15 cellular contexts compared by ENCODE assay signal in genomic region chr14:74238974-74239847, GRCh38. TPM values are rescaled to one million over a fixed set of nuclear protein-coding genes. Genes with fewer than 3 reads are reported as not detected.
DNase-seq lines count a peak whose midpoint lies in the region; ATAC-seq, FAIRE-seq and TF ChIP-seq lines count a peak whose summit lies in the region.
"Had no signal": no experiment of that assay in that cellular context is flagged by ENCODE, and none has a peak within 500 bp of the region (broad histone marks: within the 10 kb centered on the region; RNA-seq: fewer than 3 reads in every experiment).

Gene VSX2, plus strand, starts transcription at chr14:74239449. Its CDS starts 113 bp downstream, at chr14:74239562.

- no TSS peak for BruUV-seq in MCF 10A (replicated peaks; lab: Mats Ljungman, UMichigan)

- FAIRE-seq in GM12892 (lab: Jason Lieb, UNC) = no peak
- FAIRE-seq: kidney had no signal

- ATAC-seq in naive thymus-derived CD4-positive, alpha-beta T cell = no peak
- no peak for ATAC-seq in GM18861 (IDR thresholded peaks at IDR 0.05; ENCODE audit: unreplicated experiment)
- ATAC-seq: HCT116 had no signal

- H3K27ac Mint-ChIP-seq in MCF 10A (ENCODE audit: low read depth, unreplicated experiment) = no peak within 1 kb of the TSS
- H3K27ac Mint-ChIP-seq in naive thymus-derived CD4-positive, alpha-beta T cell = no peak within 1 kb of the TSS
- peak within 1 kb of the TSS; percentile 46 for H3K27ac Mint-ChIP-seq in type B pancreatic cell
- H3K27ac Mint-ChIP-seq: activated CD4-positive, alpha-beta T cell treated with anti-CD3 and anti-CD28 coated beads, Interleukin-2, amount 10 ng/mL, durations not matched to agents 7 days and 5 days had no signal

- POLR2A ChIA-PET in MCF 10A (lab: Yijun Ruan, JAX) = no interaction called here
- POLR2A ChIA-PET in naive thymus-derived CD4-positive, alpha-beta T cell (lab: Charles Lee) = no interaction called here

- peaks cover 61% of the 10 kb centered on the region for H3K27me3 Mint-ChIP-seq in MCF 10A (ENCODE audit: insufficient read depth, unreplicated experiment)
- peaks cover 56 to 81% (median 74%) of the 10 kb centered on the region in 5 donors for H3K27me3 Mint-ChIP-seq in naive thymus-derived CD4-positive, alpha-beta T cell
- H3K27me3 Mint-ChIP-seq in type B pancreatic cell = peaks cover 89% of the 10 kb centered on the region

- H3K4me3 ChIP-seq in breast epithelium (peak within 1 kb of the TSS in 2 of 3 donors; percentile 24 to 64), colonic mucosa (peak within 1 kb of the TSS; percentile 4)
- H3K4me3 ChIP-seq in naive thymus-derived CD4-positive, alpha-beta T cell (ENCODE audit: low read length) = no peak within 1 kb of the TSS

- TF ChIP-seq CTCF in breast epithelium (IDR thresholded peaks at IDR 0.05) = no peak
- TF ChIP-seq CTCF in MCF 10A (IDR thresholded peaks at IDR 0.05; ENCODE audit: unreplicated experiment) = no peak
- no peak for TF ChIP-seq CTCF in colonic mucosa (IDR thresholded peaks at IDR 0.05)
- no peak for TF ChIP-seq CTCF in type B pancreatic cell (conservative IDR thresholded peaks at IDR 0.05)

- no peak for TF ChIP-seq POLR2A in breast epithelium (IDR thresholded peaks at IDR 0.05)
- TF ChIP-seq POLR2A in GM12892 (IDR thresholded peaks at IDR 0.05; ENCODE audit: low read depth, low read length) = no peak

- H3K27ac ChIP-seq in breast epithelium (no peak within 1 kb of the TSS), colonic mucosa (no peak within 1 kb of the TSS)
- H3K27ac ChIP-seq in naive thymus-derived CD4-positive, alpha-beta T cell (ENCODE audit: low read depth, low read length) = no peak within 1 kb of the TSS
- H3K27ac ChIP-seq: prostate gland had no signal

- H3K9me3 ChIP-seq in breast epithelium (no peaks in the 10 kb centered on the region), colonic mucosa (no peaks in the 10 kb centered on the region)
- no peaks in the 10 kb centered on the region for H3K9me3 ChIP-seq in naive thymus-derived CD4-positive, alpha-beta T cell (ENCODE audit: control insufficient read depth in 2 of 3, low read length in 3 of 3)
- H3K9me3 ChIP-seq: prostate gland had no signal

- H3K4me3 Mint-ChIP-seq in MCF 10A (ENCODE audit: unreplicated experiment) (no peak within 1 kb of the TSS), type B pancreatic cell (peak within 1 kb of the TSS; percentile 73)
- H3K4me3 Mint-ChIP-seq in naive thymus-derived CD4-positive, alpha-beta T cell = peak within 1 kb of the TSS in 9 of 10 donors; percentile 23 to 81 (median 65)
- H3K4me3 Mint-ChIP-seq: activated CD4-positive, alpha-beta T cell treated with anti-CD3 and anti-CD28 coated beads, Interleukin-2, amount 10 ng/mL, durations not matched to agents 7 days and 5 days had no signal

- H3K36me3 Mint-ChIP-seq in MCF 10A (ENCODE audit: insufficient read depth, unreplicated experiment) (no peaks in the 10 kb centered on the region), type B pancreatic cell (no peaks in the 10 kb centered on the region)
- no peaks in the 10 kb centered on the region for H3K36me3 Mint-ChIP-seq in naive thymus-derived CD4-positive, alpha-beta T cell

- H3K4me1 Mint-ChIP-seq in MCF 10A (ENCODE audit: insufficient read depth, unreplicated experiment) (peaks cover 4% of the 10 kb centered on the region), type B pancreatic cell (ENCODE audit: unreplicated experiment) (no peaks in the 10 kb centered on the region)
- H3K4me1 Mint-ChIP-seq in naive thymus-derived CD4-positive, alpha-beta T cell = peaks cover 12 to 27% (median 21%) of the 10 kb centered on the region in 7 donors

- CTCF ChIA-PET in MCF 10A (lab: Yijun Ruan, JAX) = interaction anchor here (0.8 to 2.2 kb wide), 3 partner anchors 7 to 18 kb away, joined by 3 to 9 read pairs (median 8); no protein-coding TSS in a partner anchor
- CTCF ChIA-PET in naive thymus-derived CD4-positive, alpha-beta T cell (lab: Charles Lee) = interaction anchor here (1.3 to 1.5 kb wide), 2 partner anchors 13 to 14 kb away, joined by 3 read pairs; no protein-coding TSS in a partner anchor

- H3K9me3 Mint-ChIP-seq in MCF 10A (ENCODE audit: unreplicated experiment) (no peaks in the 10 kb centered on the region), type B pancreatic cell (peaks cover 4% of the 10 kb centered on the region)
- peaks cover 0 to 4% (median 0%) of the 10 kb centered on the region in 11 donors for H3K9me3 Mint-ChIP-seq in naive thymus-derived CD4-positive, alpha-beta T cell
- H3K9me3 Mint-ChIP-seq: activated CD4-positive, alpha-beta T cell treated with anti-CD3 and anti-CD28 coated beads, Interleukin-2, amount 10 ng/mL, durations not matched to agents 7 days and 5 days had no signal

- H3K27me3 ChIP-seq in breast epithelium (peaks cover 16 to 67% of the 10 kb centered on the region in 2 donors), colonic mucosa (peaks cover 56% of the 10 kb centered on the region)
- H3K27me3 ChIP-seq in naive thymus-derived CD4-positive, alpha-beta T cell (ENCODE audit: control insufficient read depth in 2 of 2, insufficient read depth in 2 of 2, low read length in 2 of 2) = peaks cover 11 to 28% of the 10 kb centered on the region in 2 donors

- no peaks in the 10 kb centered on the region for H3K36me3 ChIP-seq in breast epithelium
- H3K36me3 ChIP-seq in colonic mucosa = no peaks in the 10 kb centered on the region
- H3K36me3 ChIP-seq in naive thymus-derived CD4-positive, alpha-beta T cell (ENCODE audit: control insufficient read depth in 2 of 3, insufficient read depth in 3 of 3, low read length in 3 of 3) = no peaks in the 10 kb centered on the region
- H3K36me3 ChIP-seq: prostate gland had no signal

- peaks cover 0 to 4% of the 10 kb centered on the region in 2 donors for H3K4me1 ChIP-seq in breast epithelium
- H3K4me1 ChIP-seq in colonic mucosa = peaks cover 9% of the 10 kb centered on the region
- H3K4me1 ChIP-seq in naive thymus-derived CD4-positive, alpha-beta T cell (ENCODE audit: control insufficient read depth in 2 of 2, insufficient read depth in 2 of 2, low read length in 2 of 2) = peaks cover 3 to 18% of the 10 kb centered on the region in 2 donors

- intact Hi-C loops in breast epithelium (cut with DNase I; ENCODE audit: low total_unique reads) (no loop called here), MCF 10A (cut with micrococcal nuclease) (no loop called here), colonic mucosa (cut with DNase I) (no loop called here)
- intact Hi-C loops in naive thymus-derived CD4-positive, alpha-beta T cell (cut with micrococcal nuclease) = no loop called here

- H3K9ac ChIP-seq in colonic mucosa (ENCODE audit: low read depth in 2 of 2, low read length in 2 of 2) = no peak within 1 kb of the TSS

- DNase-seq in breast epithelium (ENCODE audit: low spot score in 2 of 2) (no peak), MCF 10A (ENCODE audit: unreplicated experiment) (no peak), colonic mucosa (no peak), type B pancreatic cell (ENCODE audit: extremely low spot score, unreplicated experiment) (no peak), Kasumi-1 (lab: John Stamatoyannopoulos, UW) (no peak), GM12892 (ENCODE audit: insufficient read length) (no peak)
- no peak for DNase-seq in naive thymus-derived CD4-positive, alpha-beta T cell
- DNase-seq: activated CD4-positive, alpha-beta T cell treated with anti-CD3 and anti-CD28 coated beads, Interleukin-2, amount 10 ng/mL, durations not matched to agents 7 days and 5 days; aorta; kidney had no signal

RNA-seq across cellular contexts. Expression of gene VSX2, which starts in this region (rescaled TPM):
- not detected for total RNA-seq in breast epithelium
- not detected in 2 replicates for total RNA-seq in MCF 10A (2022)
- total RNA-seq in colonic mucosa = not detected
- total RNA-seq in naive thymus-derived CD4-positive, alpha-beta T cell = not detected
- polyA plus RNA-seq in naive thymus-derived CD4-positive, alpha-beta T cell = not detected
- total RNA-seq in type B pancreatic cell (ENCODE audit: low replicate concordance) = 0.12 TPM in 1 of 2 replicates, not detected in the other
- 0.08 TPM for polyA plus RNA-seq in GM12892 (2012; ENCODE audit: missing spikeins)
- total RNA-seq: activated CD4-positive, alpha-beta T cell treated with anti-CD3 and anti-CD28 coated beads, Interleukin-2, amount 10 ng/mL, durations not matched to agents 7 days and 5 days; aorta; epithelial cell of proximal tubule; kidney; NCI-H460; prostate gland had no signal
- polyA plus RNA-seq: aorta had no signal
